1 cellular context compared by ENCODE assay signal in genomic region chr2:231052494-231053451, GRCh38.
TF ChIP-seq lines count a peak whose summit lies in the region.

No MANE protein-coding gene starts in this region.

TF ChIP-seq in HEK293, 187 proteins besides CTCF, POLR2A, EP300 and RAD21 (continued from another document):
- TF ChIP-seq ZNF513 (tag by site-specific recombination; IDR thresholded peaks at IDR 0.05): no peak
- TF ChIP-seq ZNF585B (tag by site-specific recombination; IDR thresholded peaks at IDR 0.05): no peak
- TF ChIP-seq ZNF571 (tag by site-specific recombination; IDR thresholded peaks at IDR 0.05): no peak
- peak; percentile 39; the same call in 1 of the 2 replicates for TF ChIP-seq ZIC2 (tag by site-specific recombination; IDR thresholded peaks at IDR 0.05)
- no peak for TF ChIP-seq ZBTB49 (tag by site-specific recombination; IDR thresholded peaks at IDR 0.05; ENCODE audit: low read depth)
- no peak for TF ChIP-seq ZNF211 (tag by site-specific recombination; IDR thresholded peaks at IDR 0.05; ENCODE audit: low read depth)
- TF ChIP-seq, protein P1, sequence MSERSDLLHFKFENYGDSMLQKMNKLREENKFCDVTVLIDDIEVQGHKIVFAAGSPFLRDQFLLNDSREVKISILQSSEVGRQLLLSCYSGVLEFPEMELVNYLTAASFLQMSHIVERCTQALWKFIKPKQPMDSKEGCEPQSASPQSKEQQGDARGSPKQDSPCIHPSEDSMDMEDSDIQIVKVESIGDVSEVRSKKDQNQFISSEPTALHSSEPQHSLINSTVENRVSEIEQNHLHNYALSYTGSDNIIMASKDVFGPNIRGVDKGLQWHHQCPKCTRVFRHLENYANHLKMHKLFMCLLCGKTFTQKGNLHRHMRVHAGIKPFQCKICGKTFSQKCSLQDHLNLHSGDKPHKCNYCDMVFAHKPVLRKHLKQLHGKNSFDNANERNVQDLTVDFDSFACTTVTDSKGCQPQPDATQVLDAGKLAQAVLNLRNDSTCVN (tag by site-specific recombination; optimal IDR thresholded peaks at IDR 0.05): peak; percentile 66
- no peak for TF ChIP-seq ZNF423 (tag by site-specific recombination; IDR thresholded peaks at IDR 0.05)
- no peak for TF ChIP-seq YY1 (tag by site-specific recombination; IDR thresholded peaks at IDR 0.05)
- no peak for TF ChIP-seq ZBTB21 (tag by site-specific recombination; IDR thresholded peaks at IDR 0.05)
- TF ChIP-seq GFI1B (tag by site-specific recombination; IDR thresholded peaks at IDR 0.05): no peak
- no peak for TF ChIP-seq ZNF529 (tag by site-specific recombination; IDR thresholded peaks at IDR 0.05; ENCODE audit: insufficient replicate concordance)
- no peak for TF ChIP-seq OSR2 (tag by site-specific recombination; IDR thresholded peaks at IDR 0.05)
